Comparison of ENCODE assay signal across 10 cellular contexts in genomic region chr9:81588148-81588874, GRCh38.
DNase-seq lines count a peak whose midpoint lies in the region; ATAC-seq and TF ChIP-seq lines count a peak whose summit lies in the region.
"Had no signal": no experiment of that assay in that cellular context is flagged by ENCODE, and none has a peak within 500 bp of the region (broad histone marks: within the 10 kb centered on the region; RNA-seq: fewer than 3 reads in every experiment).

No MANE protein-coding gene starts in this region.

- H3K36me3 ChIP-seq in Peyer's patch (peaks cover 0 to 19% (median 4%) of the 10 kb centered on the region in 3 donors), trophoblast cell (ENCODE audit: control insufficient read depth in 1 of 2, insufficient read depth in 2 of 2, low read length in 2 of 2) (peaks cover 26 to 43% of the 10 kb centered on the region in 2 experiments)

- H3K4ac ChIP-seq in trophoblast cell (ENCODE audit: low read depth, low read length): no peak overlapping the region

- H3K9ac ChIP-seq in trophoblast cell (ENCODE audit: low read length): no peak overlapping the region

- H2AFZ ChIP-seq in trophoblast cell (ENCODE audit: insufficient read depth, low read length, poor library complexity): no peak overlapping the region

- ATAC-seq in GM21528 (IDR thresholded peaks at IDR 0.05; ENCODE audit: low FRiP score, unreplicated experiment) (no peak), HG03196 (IDR thresholded peaks at IDR 0.05; ENCODE audit: unreplicated experiment) (no peak), HG03159 (IDR thresholded peaks at IDR 0.05; ENCODE audit: unreplicated experiment) (no peak)
- ATAC-seq: HCT116 had no signal

- no peak overlapping the region for H4K12ac ChIP-seq in trophoblast cell (ENCODE audit: low read depth, low read length)

- no peak overlapping the region for H3K18ac ChIP-seq in trophoblast cell (ENCODE audit: low read length)

- H3K79me2 ChIP-seq in trophoblast cell (ENCODE audit: control insufficient read depth, insufficient read depth, low read length, poor library complexity): no peaks in the 10 kb centered on the region

- no peak overlapping the region for H3K4me3 ChIP-seq in Peyer's patch
- no peak overlapping the region for H3K4me3 ChIP-seq in fibroblast of the aortic adventitia (ENCODE audit: low read depth, low read length)
- H3K4me3 ChIP-seq in trophoblast cell (ENCODE audit: low read depth, low read length): no peak overlapping the region
- H3K4me3 ChIP-seq: smooth muscle cell had no signal

- H2BK120ac ChIP-seq in trophoblast cell (ENCODE audit: insufficient read depth, low read length, poor library complexity): no peak overlapping the region

- no peak overlapping the region for H2AK5ac ChIP-seq in trophoblast cell (ENCODE audit: low read length)

- whole genome bisulfite sequencing in trophoblast cell (ENCODE audit: extremely low coverage, insufficient coverage, insufficient read length): no CpG with 5 or more reads among the region's 15 CpGs

- no peak overlapping the region for H3K14ac ChIP-seq in trophoblast cell (ENCODE audit: low read length)

- H3K79me1 ChIP-seq in trophoblast cell (ENCODE audit: low read length): peaks cover 7% of the 10 kb centered on the region

- H3K27me3 ChIP-seq in Peyer's patch (no peaks in the 10 kb centered on the region), trophoblast cell (ENCODE audit: insufficient read depth, low read length) (no peaks in the 10 kb centered on the region)

- H3K4me1 ChIP-seq in Peyer's patch (peaks cover 0 to 24% (median 0%) of the 10 kb centered on the region in 4 donors), trophoblast cell (ENCODE audit: control insufficient read depth in 1 of 2, insufficient read depth in 2 of 2, low read length in 2 of 2) (peaks cover 2 to 5% of the 10 kb centered on the region in 2 experiments)

- no peak overlapping the region for H4K8ac ChIP-seq in trophoblast cell (ENCODE audit: low read depth, low read length)

- no peak overlapping the region for H2BK12ac ChIP-seq in trophoblast cell (ENCODE audit: low read length)

- no peak overlapping the region for H2BK5ac ChIP-seq in trophoblast cell (ENCODE audit: low read depth, low read length, poor library complexity)

- TF ChIP-seq POLR2A in Peyer's patch (IDR thresholded peaks at IDR 0.05): no peak

- DNase-seq in DMS53 treated with DMSO at 0.1 percent for 48 hours (lab: John Stamatoyannopoulos, UW; ENCODE audit: unreplicated experiment) (peak; percentile 85), Peyer's patch (peak in 2 of 3 donors; percentile 64 to 66), fibroblast of the aortic adventitia (ENCODE audit: low read depth) (peak; percentile 73), trophoblast cell (peak; percentile 42 to 59), amygdala (lab: John Stamatoyannopoulos, UW) (no peak)

- no peak overlapping the region for H3K23ac ChIP-seq in trophoblast cell (ENCODE audit: low read length)

- H3K9me3 ChIP-seq in Peyer's patch (no peaks in the 10 kb centered on the region), trophoblast cell (ENCODE audit: insufficient read depth, low read depth, low read length) (peaks cover 1% of the 10 kb centered on the region)

- TF ChIP-seq CTCF in Peyer's patch (IDR thresholded peaks at IDR 0.05) (no peak), fibroblast of the aortic adventitia (IDR thresholded peaks at IDR 0.05; ENCODE audit: insufficient read depth, low read length) (no peak)

- peak overlapping the region; percentile 16 for H4K91ac ChIP-seq in trophoblast cell (ENCODE audit: low read depth, low read length)

- no peak overlapping the region for H3K4me2 ChIP-seq in trophoblast cell (ENCODE audit: low read length)
- H3K4me2 ChIP-seq: smooth muscle cell had no signal

- H3K27ac ChIP-seq in Peyer's patch: peak overlapping the region in 2 of 4 donors; percentile 61 to 62
- no peak overlapping the region for H3K27ac ChIP-seq in trophoblast cell (ENCODE audit: low read depth, low read length)

Comparison
In these comparisons a context has a peak if more than half of its experiments do, and no peak if none do; other contexts are left out.
1. DNase-seq: peak in DMS53 treated with DMSO at 0.1 percent for 48 hours (single experiment), Peyer's patch (2 of 3), fibroblast of the aortic adventitia (single experiment) and trophoblast cell (2 of 2); none in amygdala (0 of 56).